ENCODE assay signal across 21 cellular contexts in genomic region chr13:74110053-74110452, GRCh38. TPM values are rescaled to one million over a fixed set of nuclear protein-coding genes. Genes with fewer than 3 reads are reported as not detected.
DNase-seq lines count a peak whose midpoint lies in the region; ATAC-seq and TF ChIP-seq lines count a peak whose summit lies in the region.
"Had no signal": no experiment of that assay in that cellular context is flagged by ENCODE, and none has a peak within 500 bp of the region (broad histone marks: within the 10 kb centered on the region; RNA-seq: fewer than 3 reads in every experiment).

No MANE protein-coding gene starts in this region.

- no peak overlapping the region for H3K9ac ChIP-seq in colonic mucosa (ENCODE audit: low read depth in 2 of 2, low read length in 2 of 2)

- DNase-seq in NCI-H748 (lab: John Stamatoyannopoulos, UW; ENCODE audit: unreplicated experiment) (peak; percentile 5), NCI-H748 treated with DMSO at 0.1 percent for 48 hours (lab: John Stamatoyannopoulos, UW) (no peak), HuH-7 (ENCODE audit: low spot score) (peak; percentile 30), colonic mucosa (peak; percentile 45), mucosa of descending colon (peak in 2 of 3 donors; percentile 38 to 41), AG08395 (ENCODE audit: low spot score) (no peak), DMS79 (lab: John Stamatoyannopoulos, UW) (no peak)
- DNase-seq: activated naive CD8-positive, alpha-beta T cell treated with anti-CD3 and anti-CD28 coated beads, Interleukin-2, amount 10 ng/mL, durations not matched to agents 7 days and 5 days; activated T-cell treated with anti-CD3 and anti-CD28 coated beads, Interleukin-2, amount 50 U/mL, for 4 hours; body of pancreas; effector CD8-positive, alpha-beta T cell; gastrocnemius medialis; NCI-H1417 treated with DMSO at 0.1 percent for 48 hours; NCI-H510A treated with DMSO at 0.1 percent for 48 hours; nucleus accumbens; RPMI8226; stimulated activated CD4-positive, alpha-beta T cell treated with anti-CD3 and anti-CD28 coated beads, Interleukin-4, amount 100 ng/mL, for 1 hour; stomach had no signal

- H3K27me3 ChIP-seq in colonic mucosa, result no peaks in the 10 kb centered on the region
- H3K27me3 ChIP-seq: body of pancreas, esophagus muscularis mucosa, gastrocnemius medialis, stomach had no signal

- no peak for TF ChIP-seq CTCF in colonic mucosa (IDR thresholded peaks at IDR 0.05)
- TF ChIP-seq CTCF in mucosa of descending colon (IDR thresholded peaks at IDR 0.05), result no peak

- H3K4me3 ChIP-seq in colonic mucosa, result no peak overlapping the region
- no peak overlapping the region for H3K4me3 ChIP-seq in mucosa of descending colon
- H3K4me3 ChIP-seq: body of pancreas, esophagus muscularis mucosa, gastrocnemius medialis, stomach had no signal

- intact Hi-C loops in colonic mucosa (cut with DNase I) (no loop called here), mucosa of descending colon (cut with DNase I, micrococcal nuclease) (no loop called here)

- ATAC-seq in mucosa of descending colon (peak; percentile 89), GM21528 (IDR thresholded peaks at IDR 0.05; ENCODE audit: low FRiP score, unreplicated experiment) (no peak)
- ATAC-seq: activated T-cell treated with anti-CD3 and anti-CD28 coated beads, Interleukin-2, amount 50 U/mL, for 4 hours; body of pancreas; gastrocnemius medialis had no signal

- H3K4me1 ChIP-seq in colonic mucosa, result no peaks in the 10 kb centered on the region
- H3K4me1 ChIP-seq in mucosa of descending colon (ENCODE audit: low read depth), result no peaks in the 10 kb centered on the region
- H3K4me1 ChIP-seq: body of pancreas had no signal

- H3K36me3 ChIP-seq in colonic mucosa, result no peaks in the 10 kb centered on the region
- no peaks in the 10 kb centered on the region for H3K36me3 ChIP-seq in mucosa of descending colon (ENCODE audit: low read depth)
- H3K36me3 ChIP-seq: esophagus muscularis mucosa, gastrocnemius medialis, stomach had no signal

- H3K9me3 ChIP-seq in colonic mucosa, result no peaks in the 10 kb centered on the region
- H3K9me3 ChIP-seq in mucosa of descending colon, result no peaks in the 10 kb centered on the region
- H3K9me3 ChIP-seq: body of pancreas, esophagus muscularis mucosa, gastrocnemius medialis, stomach had no signal

- no peak overlapping the region for H3K27ac ChIP-seq in colonic mucosa
- H3K27ac ChIP-seq: 22Rv1, body of pancreas, esophagus muscularis mucosa, gastrocnemius medialis, stomach had no signal

RNA-seq across cellular contexts. Expression of gene KLF12, which starts 24.2 kb away (rescaled TPM):
- total RNA-seq in colonic mucosa (1 to 10 TPM; 5.1 to 6.3 TPM), mucosa of descending colon (10 to 100 TPM in 2 of 3 donors, 1 to 10 TPM in 1; 7.4 to 14.1 (median 10.5) TPM)

Comparison
In these comparisons a context has a peak if more than half of its experiments do, and no peak if none do; other contexts are left out.
1. DNase-seq: peak in NCI-H748 (single experiment), HuH-7 (single experiment), colonic mucosa (single experiment) and mucosa of descending colon (2 of 3); none in NCI-H748 treated with DMSO at 0.1 percent for 48 hours (single experiment), AG08395 (single experiment) and DMS79 (single experiment).